In genomic region chr2:187552959-187553681, GRCh38 we compare ENCODE assay signal across 1 cellular context.
A peak's percentile ranks its signal among the peaks of the same experiment; 100 is the strongest.
TF ChIP-seq lines count a peak whose summit lies in the region.

No MANE protein-coding gene starts in this region.

TF ChIP-seq in K562, 482 proteins besides CTCF, POLR2A, EP300 and RAD21 (continued from another document):
- TF ChIP-seq POLR3G (IDR thresholded peaks at IDR 0.05; ENCODE audit: extremely low read depth, insufficient read length, insufficient replicate concordance) (no peak), C11orf30 (IDR thresholded peaks at IDR 0.05; ENCODE audit: low read depth) (peak; percentile 65), ZNF766 (CRISPR knock-in tag; conservative IDR thresholded peaks at IDR 0.05) (no peak), ZFP36 (IDR thresholded peaks at IDR 0.05; ENCODE audit: low read depth, low read length, partially characterized antibody) (no peak), DPF2 (IDR thresholded peaks at IDR 0.05) (peak; percentile 97), CBX3 (IDR thresholded peaks at IDR 0.05; ENCODE audit: borderline replicate concordance in 1 of 2, low read length in 2 of 2) (peak in 1 of 2 experiments; percentile 71; a peak in 1 of 3 replicates), ZKSCAN1 (IDR thresholded peaks at IDR 0.05; ENCODE audit: low read depth, low read length) (no peak), MCM5 (IDR thresholded peaks at IDR 0.05; ENCODE audit: low read depth) (no peak), NCOA6 (IDR thresholded peaks at IDR 0.05) (no peak), CXXC5 (CRISPR knock-in tag; IDR thresholded peaks at IDR 0.05) (no peak), HDAC8 (tag; IDR thresholded peaks at IDR 0.05) (no peak), MED1 (CRISPR knock-in tag; IDR thresholded peaks at IDR 0.05; ENCODE audit: borderline replicate concordance) (no peak), SMARCC2 (IDR thresholded peaks at IDR 0.05; ENCODE audit: low read depth) (peak; percentile 91), EGR1 (conservative IDR thresholded peaks at IDR 0.05) (no peak), GATA2 (CRISPR knock-in tag; IDR thresholded peaks at IDR 0.05) (no peak), ZKSCAN8 (CRISPR knock-in tag; IDR thresholded peaks at IDR 0.05) (peak; percentile 53; the same call in 1 of the 2 replicates), ELK3 (CRISPR knock-in tag; IDR thresholded peaks at IDR 0.05) (no peak), ZNF124 (CRISPR knock-in tag; IDR thresholded peaks at IDR 0.05) (no peak), SMAD4 (CRISPR knock-in tag; conservative IDR thresholded peaks at IDR 0.05) (no peak), TCF7 (IDR thresholded peaks at IDR 0.05; ENCODE audit: borderline replicate concordance) (no peak), CBFA2T2 (conservative IDR thresholded peaks at IDR 0.05) (no peak), ZNF696 (CRISPR knock-in tag; conservative IDR thresholded peaks at IDR 0.05) (no peak), ZNF224 (CRISPR knock-in tag; IDR thresholded peaks at IDR 0.05) (no peak), POLR2B (IDR thresholded peaks at IDR 0.05; ENCODE audit: low read depth, partially characterized antibody) (peak; percentile 56), JUN (IDR thresholded peaks at IDR 0.05; ENCODE audit: borderline replicate concordance, low read depth, low read length) (peak; percentile 75; the same call in 1 of the 2 replicates), JUN (CRISPR knock-in tag; IDR thresholded peaks at IDR 0.05; ENCODE audit: borderline replicate concordance) (no peak), MAFF (IDR thresholded peaks at IDR 0.05; ENCODE audit: low read length) (peak; percentile 49; the same call in 1 of the 2 replicates), ZNF695 (CRISPR knock-in tag; IDR thresholded peaks at IDR 0.05) (no peak), MCM7 (IDR thresholded peaks at IDR 0.05) (no peak), KDM1A (IDR thresholded peaks at IDR 0.05) (no peak), ATF4 (CRISPR knock-in tag; IDR thresholded peaks at IDR 0.05) (no peak), HMG20B (CRISPR knock-in tag; IDR thresholded peaks at IDR 0.05) (no peak), POU5F1 (IDR thresholded peaks at IDR 0.05; ENCODE audit: borderline replicate concordance, low read depth, low read length, partially characterized antibody) (no peak), PHF20 (IDR thresholded peaks at IDR 0.05; ENCODE audit: partially characterized antibody) (no peak), ZNF79 (CRISPR knock-in tag; IDR thresholded peaks at IDR 0.05; ENCODE audit: low read depth) (no peak), BRCA1 (IDR thresholded peaks at IDR 0.05) (no peak), BRCA1 (CRISPR knock-in tag; IDR thresholded peaks at IDR 0.05) (no peak), ZNF316 (IDR thresholded peaks at IDR 0.05) (peak; percentile 59), CAMTA2 (CRISPR knock-in tag; conservative IDR thresholded peaks at IDR 0.05) (no peak), U2AF2 (optimal IDR thresholded peaks at IDR 0.05; ENCODE audit: low read depth, low read length) (no peak), GTF2F1 (IDR thresholded peaks at IDR 0.05; ENCODE audit: low read depth, low read length) (no peak), HOXB6 (CRISPR knock-in tag; IDR thresholded peaks at IDR 0.05; ENCODE audit: borderline replicate concordance) (no peak), ZFP30 (CRISPR knock-in tag; IDR thresholded peaks at IDR 0.05; ENCODE audit: borderline replicate concordance) (no peak), TCF3 (CRISPR knock-in tag; IDR thresholded peaks at IDR 0.05) (peak; percentile 17; the same call in 1 of the 2 replicates), ZNF277 (CRISPR knock-in tag; IDR thresholded peaks at IDR 0.05; ENCODE audit: borderline replicate concordance) (no peak), MNT (conservative IDR thresholded peaks at IDR 0.05) (peak; percentile 68 to 83), ZNF133 (CRISPR knock-in tag; IDR thresholded peaks at IDR 0.05) (no peak), IRF2 (CRISPR knock-in tag; IDR thresholded peaks at IDR 0.05) (no peak), NFYB (IDR thresholded peaks at IDR 0.05; ENCODE audit: extremely low read depth, insufficient read length) (no peak), DDX20 (tag; IDR thresholded peaks at IDR 0.05; ENCODE audit: low read depth) (no peak), RBFOX2 (IDR thresholded peaks at IDR 0.05; ENCODE audit: low read depth, low read length) (peak; percentile 37; the same call in 1 of the 2 replicates)
- TF ChIP-seq, protein P1, sequence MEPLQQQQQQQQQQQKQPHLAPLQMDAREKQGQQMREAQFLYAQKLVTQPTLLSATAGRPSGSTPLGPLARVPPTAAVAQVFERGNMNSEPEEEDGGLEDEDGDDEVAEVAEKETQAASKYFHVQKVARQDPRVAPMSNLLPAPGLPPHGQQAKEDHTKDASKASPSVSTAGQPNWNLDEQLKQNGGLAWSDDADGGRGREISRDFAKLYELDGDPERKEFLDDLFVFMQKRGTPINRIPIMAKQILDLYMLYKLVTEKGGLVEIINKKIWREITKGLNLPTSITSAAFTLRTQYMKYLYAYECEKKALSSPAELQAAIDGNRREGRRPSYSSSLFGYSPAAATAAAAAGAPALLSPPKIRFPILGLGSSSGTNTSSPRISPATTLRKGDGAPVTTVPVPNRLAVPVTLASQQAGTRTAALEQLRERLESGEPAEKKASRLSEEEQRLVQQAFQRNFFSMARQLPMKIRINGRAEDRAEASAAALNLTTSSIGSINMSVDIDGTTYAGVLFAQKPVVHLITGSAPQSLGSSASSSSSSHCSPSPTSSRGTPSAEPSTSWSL (CRISPR knock-in tag; IDR thresholded peaks at IDR 0.05; ENCODE audit: borderline replicate concordance) = no peak
- TF ChIP-seq, protein P2, sequence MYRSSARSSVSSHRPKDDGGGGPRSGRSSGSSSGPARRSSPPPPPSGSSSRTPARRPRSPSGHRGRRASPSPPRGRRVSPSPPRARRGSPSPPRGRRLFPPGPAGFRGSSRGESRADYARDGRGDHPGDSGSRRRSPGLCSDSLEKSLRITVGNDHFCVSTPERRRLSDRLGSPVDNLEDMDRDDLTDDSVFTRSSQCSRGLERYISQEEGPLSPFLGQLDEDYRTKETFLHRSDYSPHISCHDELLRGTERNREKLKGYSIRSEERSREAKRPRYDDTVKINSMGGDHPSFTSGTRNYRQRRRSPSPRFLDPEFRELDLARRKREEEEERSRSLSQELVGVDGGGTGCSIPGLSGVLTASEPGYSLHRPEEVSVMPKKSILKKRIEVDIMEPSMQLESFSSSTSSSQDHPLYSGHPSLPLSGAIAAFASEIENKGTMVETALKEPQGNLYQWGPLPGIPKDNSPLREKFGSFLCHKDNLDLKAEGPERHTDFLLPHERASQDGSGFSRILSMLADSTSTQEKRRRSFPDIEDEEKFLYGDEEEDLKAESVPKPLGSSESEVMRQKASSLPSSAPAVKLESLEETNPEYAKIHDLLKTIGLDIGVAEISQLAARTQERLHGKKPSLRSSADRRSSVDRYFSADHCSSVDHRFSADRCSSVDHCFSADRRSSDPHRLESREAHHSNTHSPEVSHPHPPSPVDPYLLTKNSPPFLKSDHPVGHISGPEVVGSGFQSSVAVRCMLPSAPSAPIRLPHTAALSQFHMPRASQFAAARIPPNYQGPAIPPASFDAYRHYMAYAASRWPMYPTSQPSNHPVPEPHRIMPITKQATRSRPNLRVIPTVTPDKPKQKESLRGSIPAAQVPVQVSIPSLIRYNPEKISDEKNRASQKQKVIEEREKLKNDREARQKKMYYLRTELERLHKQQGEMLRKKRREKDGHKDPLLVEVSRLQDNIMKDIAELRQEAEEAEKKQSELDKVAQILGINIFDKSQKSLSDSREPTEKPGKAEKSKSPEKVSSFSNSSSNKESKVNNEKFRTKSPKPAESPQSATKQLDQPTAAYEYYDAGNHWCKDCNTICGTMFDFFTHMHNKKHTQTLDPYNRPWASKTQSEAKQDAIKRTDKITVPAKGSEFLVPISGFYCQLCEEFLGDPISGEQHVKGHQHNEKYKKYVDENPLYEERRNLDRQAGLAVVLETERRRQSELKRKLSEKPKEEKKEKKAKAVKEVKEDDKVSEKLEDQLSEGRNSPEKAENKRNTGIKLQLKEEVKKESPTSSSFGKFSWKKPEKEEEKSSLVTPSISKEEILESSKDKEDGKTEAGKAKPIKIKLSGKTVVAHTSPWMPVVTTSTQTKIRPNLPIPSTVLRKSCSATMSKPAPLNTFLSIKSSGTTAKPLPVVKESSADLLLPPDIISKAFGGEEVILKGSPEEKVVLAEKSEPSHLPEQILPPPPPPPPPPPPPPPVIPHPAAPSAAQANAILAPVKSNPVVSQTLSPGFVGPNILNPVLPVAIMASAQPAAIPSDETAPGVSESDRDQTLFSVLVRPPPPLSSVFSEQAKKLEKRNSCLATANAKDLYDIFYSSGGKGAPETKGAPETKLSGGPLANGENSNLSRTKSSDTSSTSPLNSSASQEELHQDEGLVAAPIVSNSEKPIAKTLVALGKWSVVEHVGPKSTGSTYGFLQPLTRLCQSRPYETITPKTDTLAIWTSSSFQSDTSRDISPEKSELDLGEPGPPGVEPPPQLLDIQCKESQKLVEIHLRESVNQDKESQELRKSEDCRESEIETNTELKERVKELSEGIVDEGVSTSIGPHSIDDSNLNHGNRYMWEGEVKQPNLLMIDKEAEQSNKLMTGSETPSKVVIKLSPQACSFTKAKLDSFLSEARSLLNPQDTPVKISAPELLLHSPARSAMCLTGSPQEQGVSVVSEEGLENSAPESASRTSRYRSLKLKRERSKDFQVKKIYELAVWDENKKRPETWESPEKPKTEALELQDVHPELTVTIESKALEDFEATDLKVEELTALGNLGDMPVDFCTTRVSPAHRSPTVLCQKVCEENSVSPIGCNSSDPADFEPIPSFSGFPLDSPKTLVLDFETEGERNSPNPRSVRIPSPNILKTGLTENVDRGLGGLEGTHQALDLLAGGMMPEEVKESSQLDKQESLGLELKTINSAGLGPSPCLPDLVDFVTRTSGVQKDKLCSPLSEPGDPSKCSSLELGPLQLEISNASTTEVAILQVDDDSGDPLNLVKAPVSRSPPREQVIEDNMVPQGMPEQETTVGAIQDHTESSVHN (IDR thresholded peaks at IDR 0.05; ENCODE audit: borderline replicate concordance in 1 of 2, low read depth in 1 of 2) = 0 out of 4 replicates have a peak, but pooled peaks of 1 of the 2 experiments have one; percentile 15
- TF ChIP-seq, protein P3, sequence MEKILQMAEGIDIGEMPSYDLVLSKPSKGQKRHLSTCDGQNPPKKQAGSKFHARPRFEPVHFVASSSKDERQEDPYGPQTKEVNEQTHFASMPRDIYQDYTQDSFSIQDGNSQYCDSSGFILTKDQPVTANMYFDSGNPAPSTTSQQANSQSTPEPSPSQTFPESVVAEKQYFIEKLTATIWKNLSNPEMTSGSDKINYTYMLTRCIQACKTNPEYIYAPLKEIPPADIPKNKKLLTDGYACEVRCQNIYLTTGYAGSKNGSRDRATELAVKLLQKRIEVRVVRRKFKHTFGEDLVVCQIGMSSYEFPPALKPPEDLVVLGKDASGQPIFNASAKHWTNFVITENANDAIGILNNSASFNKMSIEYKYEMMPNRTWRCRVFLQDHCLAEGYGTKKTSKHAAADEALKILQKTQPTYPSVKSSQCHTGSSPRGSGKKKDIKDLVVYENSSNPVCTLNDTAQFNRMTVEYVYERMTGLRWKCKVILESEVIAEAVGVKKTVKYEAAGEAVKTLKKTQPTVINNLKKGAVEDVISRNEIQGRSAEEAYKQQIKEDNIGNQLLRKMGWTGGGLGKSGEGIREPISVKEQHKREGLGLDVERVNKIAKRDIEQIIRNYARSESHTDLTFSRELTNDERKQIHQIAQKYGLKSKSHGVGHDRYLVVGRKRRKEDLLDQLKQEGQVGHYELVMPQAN (IDR thresholded peaks at IDR 0.05; ENCODE audit: borderline replicate concordance) = peak; percentile 57; the same call in 1 of the 2 replicates
TF ChIP-seq in K562: peak in this region for 78.
